Comparison of ENCODE assay signal across 9 cellular contexts in the genomic region with DNA sequence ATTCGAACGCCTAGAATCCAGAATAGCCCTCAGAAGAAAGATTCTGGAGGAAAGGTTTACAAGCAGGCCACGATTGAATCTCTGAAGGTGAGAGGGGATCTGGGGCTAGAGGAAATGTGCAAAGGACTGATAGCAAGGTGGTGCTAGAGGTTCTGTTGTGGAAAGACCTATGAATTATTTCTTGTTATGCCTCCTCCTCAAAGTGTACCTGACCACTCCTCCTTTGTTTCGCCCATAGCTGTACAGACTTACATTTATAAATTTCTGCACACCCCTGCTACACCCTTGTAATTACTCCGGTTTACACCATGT. TPM values are rescaled to one million over a fixed set of nuclear protein-coding genes. Genes with fewer than 3 reads are reported as not detected.
A peak's percentile ranks its signal among the peaks of the same experiment; 100 is the strongest.
DNase-seq lines count a peak whose midpoint lies in the region; ATAC-seq, FAIRE-seq and TF ChIP-seq lines count a peak whose summit lies in the region.
"Had no signal": no experiment of that assay in that cellular context is flagged by ENCODE, and none has a peak within 500 bp of the region (broad histone marks: within the 10 kb centered on the region; RNA-seq: fewer than 3 reads in every experiment).

No MANE protein-coding gene starts in this region.

- intact Hi-C loops in left ventricle myocardium inferior (cut with micrococcal nuclease): no loop called here
- intact Hi-C loops in Right ventricle myocardium superior (cut with DNase I): no loop called here

- peaks cover 51% of the 10 kb centered on the region for H3K4me1 ChIP-seq in left ventricle myocardium inferior

- no peaks in the 10 kb centered on the region for H3K9me2 ChIP-seq in SU-DHL-6 (replicated peaks; ENCODE audit: insufficient read depth, low read length)

- H3K27ac Mint-ChIP-seq in stimulated activated naive CD8-positive, alpha-beta T cell treated with anti-CD3 and anti-CD28 coated beads, Interleukin-15, amount 100 ng/mL, for 72 hours: no peak overlapping the region
- H3K27ac Mint-ChIP-seq: activated CD4-positive, alpha-beta memory T cell treated with anti-CD3 and anti-CD28 coated beads, Interleukin-2, amount 10 ng/mL, durations not matched to agents 7 days and 5 days had no signal

- no peak for DNase-seq in left ventricle myocardium inferior
- DNase-seq in Right ventricle myocardium superior: no peak
- peak; percentile 9 for DNase-seq in urothelium cell line (ENCODE audit: low spot score)
- no peak for DNase-seq in stimulated activated naive CD8-positive, alpha-beta T cell treated with anti-CD3 and anti-CD28 coated beads, Interleukin-15, amount 100 ng/mL, for 72 hours
- DNase-seq in cortex of kidney (lab: John Stamatoyannopoulos, UW): no peak
- DNase-seq: activated CD4-positive, alpha-beta memory T cell treated with anti-CD3 and anti-CD28 coated beads, Interleukin-2, amount 10 ng/mL, durations not matched to agents 7 days and 5 days had no signal

- peak overlapping the region; percentile 92 for H3K4me2 ChIP-seq in SU-DHL-6 (ENCODE audit: low read depth, low read length, poor library complexity, severe bottlenecking)

- no peak for TF ChIP-seq CTCF in left ventricle myocardium inferior (IDR thresholded peaks at IDR 0.05; ENCODE audit: borderline replicate concordance)
- no peak for TF ChIP-seq CTCF in SU-DHL-6 (IDR thresholded peaks at IDR 0.05; ENCODE audit: insufficient read depth, low read length, poor library complexity, severe bottlenecking)

- peaks cover 45% of the 10 kb centered on the region for H3K79me2 ChIP-seq in SU-DHL-6 (ENCODE audit: insufficient read depth, low read length)

- H3K36me3 ChIP-seq in left ventricle myocardium inferior (peaks cover 5% of the 10 kb centered on the region), SU-DHL-6 (ENCODE audit: low read length) (no peaks in the 10 kb centered on the region)

- H3K27me3 ChIP-seq in left ventricle myocardium inferior (ENCODE audit: low read depth) (no peaks in the 10 kb centered on the region), SU-DHL-6 (ENCODE audit: low read length) (no peaks in the 10 kb centered on the region)

- FAIRE-seq in urothelium cell line (lab: Jason Lieb, UNC): no peak

- ATAC-seq in Right ventricle myocardium superior (ENCODE audit: poor library complexity): no peak
- no peak for ATAC-seq in stimulated activated naive CD8-positive, alpha-beta T cell treated with anti-CD3 and anti-CD28 coated beads, Interleukin-15, amount 100 ng/mL, for 72 hours
- no peak for ATAC-seq in HG03571 (IDR thresholded peaks at IDR 0.05; ENCODE audit: unreplicated experiment)

- H3K9ac ChIP-seq in SU-DHL-6 (ENCODE audit: low read length): peak overlapping the region; percentile 93

- H3K4me1 Mint-ChIP-seq in stimulated activated naive CD8-positive, alpha-beta T cell treated with anti-CD3 and anti-CD28 coated beads, Interleukin-15, amount 100 ng/mL, for 72 hours: peaks cover 38% of the 10 kb centered on the region

- H3K4me3 Mint-ChIP-seq in stimulated activated naive CD8-positive, alpha-beta T cell treated with anti-CD3 and anti-CD28 coated beads, Interleukin-15, amount 100 ng/mL, for 72 hours: no peak overlapping the region
- H3K4me3 Mint-ChIP-seq: activated CD4-positive, alpha-beta memory T cell treated with anti-CD3 and anti-CD28 coated beads, Interleukin-2, amount 10 ng/mL, durations not matched to agents 7 days and 5 days had no signal

- H3K9me3 ChIP-seq in left ventricle myocardium inferior (replicated peaks): no peaks in the 10 kb centered on the region
- no peaks in the 10 kb centered on the region for H3K9me3 ChIP-seq in SU-DHL-6 (ENCODE audit: insufficient read depth, low read length)
- H3K9me3 ChIP-seq in iPS-18c (ENCODE audit: control insufficient read depth, insufficient read depth, low read length): no peaks in the 10 kb centered on the region

- H4K20me1 ChIP-seq in SU-DHL-6 (ENCODE audit: low read depth, low read length): no peaks in the 10 kb centered on the region

- H3K4me3 ChIP-seq in left ventricle myocardium inferior: peak overlapping the region; percentile 98
- peak overlapping the region; percentile 92 for H3K4me3 ChIP-seq in SU-DHL-6 (ENCODE audit: insufficient read depth, low read length, poor library complexity, severe bottlenecking)
- H3K4me3 ChIP-seq in iPS-18c (ENCODE audit: insufficient read depth, low read depth, low read length): peak overlapping the region; percentile 61; the same call in 1 of the 2 replicates

- H3K27ac ChIP-seq in left ventricle myocardium inferior (replicated peaks) (no peak overlapping the region), SU-DHL-6 (ENCODE audit: low read depth, low read length) (peak overlapping the region; percentile 76)

- peak overlapping the region; percentile 87 for H2AFZ ChIP-seq in SU-DHL-6 (ENCODE audit: low read depth, low read length, severe bottlenecking)

- no peaks in the 10 kb centered on the region for H3K27me3 Mint-ChIP-seq in stimulated activated naive CD8-positive, alpha-beta T cell treated with anti-CD3 and anti-CD28 coated beads, Interleukin-15, amount 100 ng/mL, for 72 hours
- H3K27me3 Mint-ChIP-seq: activated CD4-positive, alpha-beta memory T cell treated with anti-CD3 and anti-CD28 coated beads, Interleukin-2, amount 10 ng/mL, durations not matched to agents 7 days and 5 days had no signal

- no peaks in the 10 kb centered on the region for H3F3A ChIP-seq in SU-DHL-6 (ENCODE audit: insufficient read depth)

- no peaks in the 10 kb centered on the region for H3K9me3 Mint-ChIP-seq in stimulated activated naive CD8-positive, alpha-beta T cell treated with anti-CD3 and anti-CD28 coated beads, Interleukin-15, amount 100 ng/mL, for 72 hours
- H3K9me3 Mint-ChIP-seq: activated CD4-positive, alpha-beta memory T cell treated with anti-CD3 and anti-CD28 coated beads, Interleukin-2, amount 10 ng/mL, durations not matched to agents 7 days and 5 days had no signal

RNA-seq across cellular contexts. Expression of a gene that starts 1.0 kb away (rescaled TPM):
- total RNA-seq in left ventricle myocardium inferior (5.7 TPM), Right ventricle myocardium superior (5.3 TPM)

RNA-seq across cellular contexts. Expression of a gene that starts 1.4 kb away (rescaled TPM):
- total RNA-seq in left ventricle myocardium inferior (337 TPM), Right ventricle myocardium superior (310 TPM)

RNA-seq across cellular contexts. Expression of a gene that starts 36.4 kb away (rescaled TPM):
- total RNA-seq in left ventricle myocardium inferior (not detected), Right ventricle myocardium superior (not detected)
- total RNA-seq: activated CD4-positive, alpha-beta memory T cell treated with anti-CD3 and anti-CD28 coated beads, Interleukin-2, amount 10 ng/mL, durations not matched to agents 7 days and 5 days had no signal
